In genomic region chr1:218361298-218362065, GRCh38 we compare ENCODE assay signal across 8 cellular contexts. TPM values are rescaled to one million over a fixed set of nuclear protein-coding genes. Genes with fewer than 3 reads are reported as not detected.
DNase-seq lines count a peak whose midpoint lies in the region; ATAC-seq and TF ChIP-seq lines count a peak whose summit lies in the region.

No MANE protein-coding gene starts in this region.

- H3K4me3 ChIP-seq in coronary artery = no peak overlapping the region

- H3K27me3 Mint-ChIP-seq in progenitor cell of endocrine pancreas = no peaks in the 10 kb centered on the region

- peak overlapping the region; percentile 17 for H3K27ac Mint-ChIP-seq in progenitor cell of endocrine pancreas

- H3K4me1 Mint-ChIP-seq in progenitor cell of endocrine pancreas (ENCODE audit: low read depth) = peaks cover 48% of the 10 kb centered on the region

- H3K4me3 Mint-ChIP-seq in progenitor cell of endocrine pancreas (ENCODE audit: low read depth) = no peak overlapping the region

- DNase-seq in DMS153 treated with DMSO at 0.1 percent for 48 hours (lab: John Stamatoyannopoulos, UW; ENCODE audit: unreplicated experiment) (peak; percentile 45), DMS153 (lab: John Stamatoyannopoulos, UW) (no peak), NCI-H2227 (lab: John Stamatoyannopoulos, UW; ENCODE audit: unreplicated experiment) (peak; percentile 34), coronary artery (ENCODE audit: low spot score) (no peak), progenitor cell of endocrine pancreas (ENCODE audit: low spot score, unreplicated experiment) (no peak), mesenteric fat pad (ENCODE audit: low spot score) (no peak), cerebellar cortex (ENCODE audit: low spot score) (no peak)

- H3K36me3 Mint-ChIP-seq in progenitor cell of endocrine pancreas (ENCODE audit: insufficient read depth) = peaks cover 3% of the 10 kb centered on the region

- ATAC-seq in GM21360 (IDR thresholded peaks at IDR 0.05; ENCODE audit: unreplicated experiment) = no peak

- H3K27ac ChIP-seq in coronary artery = peak overlapping the region in 1 of 2 donors; percentile 25

- no peaks in the 10 kb centered on the region for H3K9me3 Mint-ChIP-seq in progenitor cell of endocrine pancreas (ENCODE audit: low read depth)

- TF ChIP-seq CTCF in coronary artery (IDR thresholded peaks at IDR 0.05) (peak; percentile 15), progenitor cell of endocrine pancreas (IDR thresholded peaks at IDR 0.05; ENCODE audit: unreplicated experiment) (peak; percentile 66)

RNA-seq across cellular contexts. Expression of gene TGFB2, which starts 16.3 kb away (rescaled TPM):
- total RNA-seq in progenitor cell of endocrine pancreas (26.4 and 27.9 TPM in 2 replicates), mesenteric fat pad (1.6 TPM)

Comparison
In these comparisons a context has a peak if more than half of its experiments do, and no peak if none do; other contexts are left out.
1. DNase-seq: peak in DMS153 treated with DMSO at 0.1 percent for 48 hours (single experiment) and NCI-H2227 (single experiment); none in DMS153 (single experiment), coronary artery (single experiment), progenitor cell of endocrine pancreas (single experiment), mesenteric fat pad (single experiment) and cerebellar cortex (single experiment).
2. RNA of gene TGFB2, which starts 16.3 kb away (total RNA-seq): 26.4 to 27.9 TPM in progenitor cell of endocrine pancreas; 1.6 TPM in mesenteric fat pad (single experiment); every median in the first group is over 10 times any median in the second.